Comparison of ENCODE assay signal across 8 cellular contexts in the genomic region with DNA sequence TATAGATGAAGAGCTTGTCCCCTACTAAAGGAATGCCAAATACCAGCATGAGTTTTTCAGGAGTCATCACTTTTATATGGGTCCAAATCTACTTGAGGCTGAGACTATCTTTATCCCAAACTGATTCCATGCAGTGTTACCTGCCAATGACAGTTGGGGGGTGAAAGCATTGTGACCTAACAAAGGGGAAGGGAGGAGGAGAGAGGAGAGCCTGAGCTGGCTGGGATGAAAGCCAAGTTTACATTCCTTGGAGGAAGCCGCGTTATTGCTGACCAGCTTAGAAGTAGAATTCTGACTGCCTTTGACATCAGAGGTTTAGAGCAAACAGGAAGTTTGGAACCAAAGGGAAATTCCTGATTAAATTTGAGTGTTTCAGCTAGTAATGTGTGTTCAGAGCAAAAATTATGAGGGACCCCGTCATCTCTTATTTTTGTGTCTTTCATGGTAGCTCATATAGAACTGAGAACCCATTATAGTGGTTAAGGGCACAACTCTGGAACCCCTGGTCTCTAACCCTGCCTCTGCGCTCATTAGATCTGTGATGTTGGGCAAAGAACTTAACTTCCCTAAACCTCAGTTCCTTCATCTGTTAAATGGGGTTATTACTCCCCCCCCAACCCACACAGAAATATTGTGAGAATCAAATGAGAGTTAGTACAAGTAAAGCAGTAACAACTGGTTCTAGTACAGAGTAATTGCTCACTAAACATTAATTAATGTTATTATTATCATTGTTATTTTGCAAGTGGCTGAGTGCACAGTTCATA.
DNase-seq lines count a peak whose midpoint lies in the region; ATAC-seq and TF ChIP-seq lines count a peak whose summit lies in the region.

No MANE protein-coding gene starts in this region.

- H3K27ac ChIP-seq in heart right ventricle (peak overlapping the region; percentile 11 to 92 (median 80)), skin epidermis (peak overlapping the region in 14 of 21 experiments; percentile 9 to 84 (median 46))

- H3K4me1 ChIP-seq in heart right ventricle = peaks cover 0 to 39% (median 22%) of the 10 kb centered on the region in 9 donors

- H3K27ac Mint-ChIP-seq in activated T-helper 1 cell treated with anti-CD3 and anti-CD28 coated beads, Interleukin-12 subunit alpha, Interleukin-12 subunit beta, Interleukin-2, Interleukin-4 antibody, amounts not matched to agents 30 ng/mL and 10 ng/mL and 1 ng/mL, durations not matched to agents 14 hours and 24 hours and 36 hours = no peak overlapping the region

- DNase-seq in HFF-Myc (ENCODE audit: extremely low read depth, low read depth) = peak; percentile 99
- no peak for DNase-seq in activated T-helper 1 cell treated with anti-CD3 and anti-CD28 coated beads, Interleukin-12 subunit alpha, Interleukin-12 subunit beta, Interleukin-2, Interleukin-4 antibody, amounts not matched to agents 30 ng/mL and 10 ng/mL and 1 ng/mL, durations not matched to agents 14 hours and 24 hours and 36 hours (ENCODE audit: low spot score)
- DNase-seq in heart right ventricle = peak in 1 of 2 donors; percentile 89
- no peak for DNase-seq in activated CD4-positive, alpha-beta T cell treated with anti-CD3 and anti-CD28 coated beads for 48 hours
- no peak for DNase-seq in activated CD8-positive, alpha-beta memory T cell treated with anti-CD3 and anti-CD28 coated beads, Interleukin-2, amount 50 U/mL, for 4 hours

- peaks cover 0 to 14% (median 0%) of the 10 kb centered on the region in 11 donors for H3K9me3 ChIP-seq in heart right ventricle

- peaks cover 0 to 9% (median 0%) of the 10 kb centered on the region in 9 donors for H3K36me3 ChIP-seq in heart right ventricle

- H3K27me3 ChIP-seq in heart right ventricle = no peaks in the 10 kb centered on the region

- intact Hi-C loops in activated T-helper 1 cell treated with anti-CD3 and anti-CD28 coated beads, Interleukin-12 subunit alpha, Interleukin-12 subunit beta, Interleukin-2, Interleukin-4 antibody, amounts not matched to agents 30 ng/mL and 10 ng/mL and 1 ng/mL, durations not matched to agents 14 hours and 24 hours and 36 hours (cut with micrococcal nuclease) = no loop called here
- intact Hi-C loops in heart right ventricle (cut with DNase I) = loop anchor here in 3 of 10 donors (10.0 kb wide), 2 partner anchors 177 to 197 kb away; a partner anchor contains a TSS

- peak; percentile 82 to 97 (median 93) for ATAC-seq in heart right ventricle
- ATAC-seq in GM18517 (IDR thresholded peaks at IDR 0.05; ENCODE audit: unreplicated experiment) = no peak
- ATAC-seq in GM18907 (IDR thresholded peaks at IDR 0.05; ENCODE audit: unreplicated experiment) = no peak

- H3K27me3 Mint-ChIP-seq in activated T-helper 1 cell treated with anti-CD3 and anti-CD28 coated beads, Interleukin-12 subunit alpha, Interleukin-12 subunit beta, Interleukin-2, Interleukin-4 antibody, amounts not matched to agents 30 ng/mL and 10 ng/mL and 1 ng/mL, durations not matched to agents 14 hours and 24 hours and 36 hours (ENCODE audit: insufficient read depth) = peaks cover 2% of the 10 kb centered on the region

- H3K9me3 Mint-ChIP-seq in activated T-helper 1 cell treated with anti-CD3 and anti-CD28 coated beads, Interleukin-12 subunit alpha, Interleukin-12 subunit beta, Interleukin-2, Interleukin-4 antibody, amounts not matched to agents 30 ng/mL and 10 ng/mL and 1 ng/mL, durations not matched to agents 14 hours and 24 hours and 36 hours = peaks cover 5% of the 10 kb centered on the region

- H3K4me1 Mint-ChIP-seq in activated T-helper 1 cell treated with anti-CD3 and anti-CD28 coated beads, Interleukin-12 subunit alpha, Interleukin-12 subunit beta, Interleukin-2, Interleukin-4 antibody, amounts not matched to agents 30 ng/mL and 10 ng/mL and 1 ng/mL, durations not matched to agents 14 hours and 24 hours and 36 hours (ENCODE audit: low read depth) = peaks cover 19% of the 10 kb centered on the region

- H3K4me3 Mint-ChIP-seq in activated T-helper 1 cell treated with anti-CD3 and anti-CD28 coated beads, Interleukin-12 subunit alpha, Interleukin-12 subunit beta, Interleukin-2, Interleukin-4 antibody, amounts not matched to agents 30 ng/mL and 10 ng/mL and 1 ng/mL, durations not matched to agents 14 hours and 24 hours and 36 hours = peak overlapping the region; percentile 37

- no peak overlapping the region for H3K4me3 ChIP-seq in HFF-Myc (replicated peaks; ENCODE audit: low read depth, low read length)
- no peak overlapping the region for H3K4me3 ChIP-seq in heart right ventricle
- H3K4me3 ChIP-seq in skin epidermis = no peak overlapping the region

- WGBS in heart right ventricle, 2 donors = 22 to 24% methylated on average over 4 of the region's 4 CpGs

- peaks cover 3% of the 10 kb centered on the region for H3K36me3 Mint-ChIP-seq in activated T-helper 1 cell treated with anti-CD3 and anti-CD28 coated beads, Interleukin-12 subunit alpha, Interleukin-12 subunit beta, Interleukin-2, Interleukin-4 antibody, amounts not matched to agents 30 ng/mL and 10 ng/mL and 1 ng/mL, durations not matched to agents 14 hours and 24 hours and 36 hours (ENCODE audit: low read depth)

- TF ChIP-seq CTCF in HFF-Myc (IDR thresholded peaks at IDR 0.05; ENCODE audit: low read depth, low read length, missing control alignments) = no peak
- TF ChIP-seq CTCF in heart right ventricle (IDR thresholded peaks at IDR 0.05) = no peak

Comparison
In these comparisons a context has a peak if more than half of its experiments do, and no peak if none do; other contexts are left out.
1. ATAC-seq: peak in heart right ventricle (8 of 8); none in GM18517 (single experiment) and GM18907 (single experiment).